Comparison of ENCODE assay signal across 8 cellular contexts in genomic region chr12:50174971-50175715, GRCh38. TPM values are rescaled to one million over a fixed set of nuclear protein-coding genes. Genes with fewer than 3 reads are reported as not detected.
DNase-seq lines count a peak whose midpoint lies in the region; ATAC-seq and TF ChIP-seq lines count a peak whose summit lies in the region.

No MANE protein-coding gene starts in this region.

- peak; percentile 55 for DNase-seq in DMS79 treated with DMSO at 0.1 percent for 48 hours (lab: John Stamatoyannopoulos, UW)
- DNase-seq in Kasumi-1 (lab: John Stamatoyannopoulos, UW): peak; percentile 69 to 71
- DNase-seq in RWPE2 (ENCODE audit: low spot score): no peak
- peak; percentile 66 for DNase-seq in epithelial cell of esophagus (ENCODE audit: low read depth)
- DNase-seq in SKM-1 (lab: John Stamatoyannopoulos, UW; ENCODE audit: unreplicated experiment): no peak

- no peaks in the 10 kb centered on the region for H3K79me2 ChIP-seq in neural cell (replicated peaks; ENCODE audit: insufficient read depth, low read length)

- H4K20me1 ChIP-seq in neural cell (ENCODE audit: insufficient read depth): no peaks in the 10 kb centered on the region

- no peak overlapping the region for H3K27ac ChIP-seq in RWPE2 (ENCODE audit: poor library complexity, severe bottlenecking)
- H3K27ac ChIP-seq in neural cell (ENCODE audit: low read length): no peak overlapping the region

- TF ChIP-seq RAD21 in neural cell (conservative IDR thresholded peaks at IDR 0.05): peak; percentile 88

- peak; percentile 78 for TF ChIP-seq CTCF in RWPE2 (IDR thresholded peaks at IDR 0.05; ENCODE audit: poor library complexity, severe bottlenecking)
- peak; percentile 59 for TF ChIP-seq CTCF in epithelial cell of esophagus (IDR thresholded peaks at IDR 0.05; ENCODE audit: insufficient read depth, low read depth, low read length, missing control alignments)
- TF ChIP-seq CTCF in neural cell (IDR thresholded peaks at IDR 0.05; ENCODE audit: poor library complexity, severe bottlenecking): peak; percentile 85

- TF ChIP-seq EP300 in neural cell (conservative IDR thresholded peaks at IDR 0.05; ENCODE audit: poor library complexity, severe bottlenecking): no peak

- H3K9me3 ChIP-seq in RWPE2 (ENCODE audit: severe bottlenecking) (no peaks in the 10 kb centered on the region), neural cell (ENCODE audit: low read length) (no peaks in the 10 kb centered on the region)

- no peaks in the 10 kb centered on the region for H3K9me2 ChIP-seq in neural cell (ENCODE audit: insufficient read depth, low read length)

- H3F3A ChIP-seq in neural cell (ENCODE audit: insufficient read depth, low read length, poor library complexity, severe bottlenecking): no peaks in the 10 kb centered on the region

- no peak overlapping the region for H3K4me2 ChIP-seq in neural cell (ENCODE audit: low read length)

- H3K36me3 ChIP-seq in RWPE2 (ENCODE audit: low read depth) (peaks cover 52% of the 10 kb centered on the region), neural cell (ENCODE audit: insufficient read depth, low read length) (no peaks in the 10 kb centered on the region)

- no peak overlapping the region for H2AFZ ChIP-seq in neural cell (ENCODE audit: low read depth, low read length)

- no peak overlapping the region for H3K4me3 ChIP-seq in RWPE2 (ENCODE audit: severe bottlenecking)
- H3K4me3 ChIP-seq in epithelial cell of esophagus (ENCODE audit: low read length): no peak overlapping the region
- H3K4me3 ChIP-seq in neural cell (ENCODE audit: low read length): no peak overlapping the region

- H3K27me3 ChIP-seq in RWPE2 (ENCODE audit: insufficient read depth, poor library complexity, severe bottlenecking): no peaks in the 10 kb centered on the region
- no peaks in the 10 kb centered on the region for H3K27me3 ChIP-seq in neural cell (ENCODE audit: insufficient read depth, low read depth, low read length)

- ATAC-seq in RWPE2 (ENCODE audit: low read depth) (peak; percentile 43; the same call in 1 of the 3 replicates), HG03457 (IDR thresholded peaks at IDR 0.05; ENCODE audit: unreplicated experiment) (no peak), GM21367 (IDR thresholded peaks at IDR 0.05; ENCODE audit: unreplicated experiment) (no peak)

- H3K4me1 ChIP-seq in RWPE2 (ENCODE audit: insufficient read depth, poor library complexity, severe bottlenecking): no peaks in the 10 kb centered on the region

- H3K9ac ChIP-seq in neural cell (ENCODE audit: low read length): no peak overlapping the region

TF ChIP-seq in neural cell, 6 proteins besides CTCF, POLR2A, EP300 and RAD21:
- no peak for TF ChIP-seq EZH2 (IDR thresholded peaks at IDR 0.05; ENCODE audit: borderline replicate concordance, insufficient read depth, low read length, poor library complexity, severe bottlenecking)
- peak; percentile 88 for TF ChIP-seq SMC3 (conservative IDR thresholded peaks at IDR 0.05; ENCODE audit: poor library complexity)

RNA-seq across cellular contexts. Expression of gene CERS5, which starts 8.0 kb away (rescaled TPM):
- 463 and 470 TPM in 2 replicates for polyA plus RNA-seq in neural cell
- polyA minus RNA-seq in neural cell: 133 and 152 TPM in 2 replicates

Comparison
In these comparisons a context has a peak if more than half of its experiments do, and no peak if none do; other contexts are left out.
1. DNase-seq: peak in DMS79 treated with DMSO at 0.1 percent for 48 hours (single experiment), Kasumi-1 (2 of 2) and epithelial cell of esophagus (single experiment); none in RWPE2 (single experiment) and SKM-1 (single experiment).
2. Peak in every context shown above with its lines, with median percentiles within 50 percentile points of each other: CTCF ChIP-seq.